1 cellular context compared by ENCODE assay signal in genomic region chr10:92571649-92572048, GRCh38.
TF ChIP-seq lines count a peak whose summit lies in the region.

No MANE protein-coding gene starts in this region.

TF ChIP-seq in HepG2, 621 proteins besides CTCF, POLR2A, EP300 and RAD21:
- TF ChIP-seq ZNF615 (CRISPR knock-in tag; IDR thresholded peaks at IDR 0.05; ENCODE audit: borderline replicate concordance) (no peak), ZNF329 (CRISPR knock-in tag; IDR thresholded peaks at IDR 0.05; ENCODE audit: low read depth) (no peak), ZMYM2 (CRISPR knock-in tag; IDR thresholded peaks at IDR 0.05) (no peak), ZNF652 (CRISPR knock-in tag; IDR thresholded peaks at IDR 0.05; ENCODE audit: borderline replicate concordance, low read depth) (peak; percentile 42; the same call in 1 of the 2 replicates), NR2F6 (IDR thresholded peaks at IDR 0.05) (no peak), NR2F6 (CRISPR knock-in tag; IDR thresholded peaks at IDR 0.05) (no peak), PLSCR1 (CRISPR knock-in tag; IDR thresholded peaks at IDR 0.05; ENCODE audit: borderline replicate concordance) (no peak)
